ENCODE assay signal across 11 cellular contexts in the genomic region with DNA sequence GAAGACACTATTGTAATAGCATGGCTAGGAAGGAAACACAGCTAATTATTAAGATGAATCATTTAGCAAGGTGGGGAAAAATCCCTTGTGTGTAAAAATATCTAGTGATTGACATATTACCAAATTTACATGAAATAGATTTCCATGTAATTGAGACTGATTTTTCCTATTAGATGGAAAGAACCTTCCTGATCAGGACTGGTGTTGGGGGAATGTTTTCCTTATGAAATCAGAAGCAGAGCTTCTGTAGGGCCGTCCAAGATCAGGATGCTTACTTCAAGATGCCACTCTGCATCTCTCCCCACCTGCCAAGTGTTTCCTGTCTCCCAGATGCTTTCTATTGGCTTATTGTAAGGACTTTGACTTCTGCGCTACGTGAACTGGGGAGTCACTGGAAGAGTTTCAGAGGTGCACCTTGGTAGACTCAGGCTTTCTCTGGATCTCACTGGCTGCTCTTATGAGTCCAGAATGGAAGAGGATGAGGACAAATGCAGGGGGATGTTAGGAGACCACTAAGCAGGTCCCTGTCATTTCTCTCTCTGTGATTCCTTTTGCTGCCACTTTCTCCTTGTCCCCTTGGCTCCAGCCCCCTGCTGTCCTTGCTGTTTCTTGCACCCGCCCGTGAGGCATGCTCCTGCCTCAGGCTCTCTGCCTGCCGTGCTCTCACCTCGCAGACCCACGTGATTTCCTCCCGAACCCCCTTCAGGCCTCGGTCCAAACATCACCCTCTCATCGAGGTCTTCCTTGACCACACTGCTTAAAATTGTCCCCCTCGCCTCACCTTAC. TPM values are rescaled to one million over a fixed set of nuclear protein-coding genes. Genes with fewer than 3 reads are reported as not detected.
DNase-seq lines count a peak whose midpoint lies in the region; ATAC-seq and TF ChIP-seq lines count a peak whose summit lies in the region.
"Had no signal": no experiment of that assay in that cellular context is flagged by ENCODE, and none has a peak within 500 bp of the region (broad histone marks: within the 10 kb centered on the region; RNA-seq: fewer than 3 reads in every experiment).

No MANE protein-coding gene starts in this region.

- no peak overlapping the region for H3K4me3 ChIP-seq in right atrium auricular region

- no peaks in the 10 kb centered on the region for H3K9me3 ChIP-seq in right atrium auricular region

- H3K4me1 Mint-ChIP-seq in central memory CD8-positive, alpha-beta T cell: peaks cover 28% of the 10 kb centered on the region
- H3K4me1 Mint-ChIP-seq in nephron: peaks cover 64% of the 10 kb centered on the region

- intact Hi-C loops in left cardiac atrium (cut with DNase I): loop anchor here (2.0 to 5.0 kb wide), 2 partner anchors 176 to 179 kb away; no protein-coding TSS in a partner anchor

- H3K4me1 ChIP-seq in right atrium auricular region: peaks cover 0 to 45% of the 10 kb centered on the region in 2 donors

- H3K27me3 ChIP-seq in right atrium auricular region: no peaks in the 10 kb centered on the region

- ATAC-seq in left cardiac atrium: no peak
- no peak for ATAC-seq in central memory CD8-positive, alpha-beta T cell (replicated peaks; ENCODE audit: extremely low read depth, poor library complexity, severe bottlenecking)
- ATAC-seq in HG02763 (IDR thresholded peaks at IDR 0.05; ENCODE audit: unreplicated experiment): no peak
- ATAC-seq in HG03280 (IDR thresholded peaks at IDR 0.05; ENCODE audit: unreplicated experiment): no peak
- no peak for ATAC-seq in GM19455 (IDR thresholded peaks at IDR 0.05; ENCODE audit: unreplicated experiment)

- H3K36me3 ChIP-seq in right atrium auricular region: no peaks in the 10 kb centered on the region

- peaks cover 3% of the 10 kb centered on the region for H3K36me3 Mint-ChIP-seq in central memory CD8-positive, alpha-beta T cell (ENCODE audit: insufficient read depth)
- no peaks in the 10 kb centered on the region for H3K36me3 Mint-ChIP-seq in nephron (ENCODE audit: low read depth)

- H3K27ac Mint-ChIP-seq in central memory CD8-positive, alpha-beta T cell (ENCODE audit: low read depth): no peak overlapping the region
- peak overlapping the region; percentile 12 to 93 (median 82) for H3K27ac Mint-ChIP-seq in nephron
- H3K27ac Mint-ChIP-seq: IgD-negative memory B cell had no signal

- H3K4me3 Mint-ChIP-seq in central memory CD8-positive, alpha-beta T cell: peak overlapping the region; percentile 14
- H3K4me3 Mint-ChIP-seq in nephron: no peak overlapping the region

- H3K27me3 Mint-ChIP-seq in central memory CD8-positive, alpha-beta T cell: no peaks in the 10 kb centered on the region
- H3K27me3 Mint-ChIP-seq in nephron (ENCODE audit: low read depth): peaks cover 6% of the 10 kb centered on the region
- H3K27me3 Mint-ChIP-seq: IgD-negative memory B cell had no signal

- no peaks in the 10 kb centered on the region for H3K9me3 Mint-ChIP-seq in central memory CD8-positive, alpha-beta T cell
- H3K9me3 Mint-ChIP-seq in nephron: no peaks in the 10 kb centered on the region
- H3K9me3 Mint-ChIP-seq: IgD-negative memory B cell had no signal

- DNase-seq in right atrium auricular region (ENCODE audit: low spot score) (no peak), left cardiac atrium (no peak), kidney glomerular epithelial cell (lab: John Stamatoyannopoulos, UW) (no peak)
- DNase-seq in central memory CD8-positive, alpha-beta T cell (ENCODE audit: low spot score in 2 of 2): no peak
- DNase-seq: GOT3, NCI-H2107 had no signal

- H3K27ac ChIP-seq in right atrium auricular region: peak overlapping the region; percentile 34 to 35

- TF ChIP-seq CTCF in right atrium auricular region (IDR thresholded peaks at IDR 0.05) (no peak), nephron (IDR thresholded peaks at IDR 0.05; ENCODE audit: unreplicated experiment in 3 of 3) (no peak)

RNA-seq across cellular contexts. Expression of gene BTD, which starts 30.1 kb away (rescaled TPM):
- 10 to 100 TPM; 10.3 to 16.2 TPM for total RNA-seq in right atrium auricular region
- total RNA-seq in left cardiac atrium: 10 to 100 TPM; 11.4 to 16.0 TPM

RNA-seq across cellular contexts. Expression of gene HACL1, which starts 30.2 kb away (rescaled TPM):
- total RNA-seq in right atrium auricular region (10 to 100 TPM; 12.3 to 13.2 TPM), left cardiac atrium (10 to 100 TPM; 11.0 to 13.2 TPM)
